Comparison of ENCODE assay signal across 31 cellular contexts in genomic region chr6:116924245-116924644, GRCh38. TPM values are rescaled to one million over a fixed set of nuclear protein-coding genes. Genes with fewer than 3 reads are reported as not detected.
DNase-seq lines count a peak whose midpoint lies in the region; ATAC-seq, FAIRE-seq and TF ChIP-seq lines count a peak whose summit lies in the region.
"Had no signal": no experiment of that assay in that cellular context is flagged by ENCODE, and none has a peak within 500 bp of the region (broad histone marks: within the 10 kb centered on the region; RNA-seq: fewer than 3 reads in every experiment).

No MANE protein-coding gene starts in this region.

- H2BK20ac ChIP-seq in H1 (ENCODE audit: low read length), result no peak overlapping the region

- peak overlapping the region; percentile 22 for H3K4me3 Mint-ChIP-seq in progenitor cell of endocrine pancreas (ENCODE audit: low read depth)
- H3K4me3 Mint-ChIP-seq: CD14-positive monocyte; CD8-positive, alpha-beta memory T cell had no signal

- no peak overlapping the region for H4K91ac ChIP-seq in H1 (replicated peaks; ENCODE audit: insufficient read length, low read length)

- no peak overlapping the region for H3K4ac ChIP-seq in H1 (replicated peaks; ENCODE audit: insufficient read length, low read depth, low read length)

- no peak overlapping the region for H2AK5ac ChIP-seq in H1 (ENCODE audit: low read depth, low read length)

- H3K4me3 ChIP-seq in mammary epithelial cell (replicated peaks in 1 of 3; ENCODE audit: insufficient read depth in 1 of 3, low read depth in 2 of 3, low read length in 3 of 3) (no peak overlapping the region), H1 (ENCODE audit: extremely low read depth in 1 of 4, insufficient read depth in 2 of 4, low read depth in 3 of 4, low read length in 4 of 4) (no peak overlapping the region), HepG2 (replicated peaks in 1 of 3; ENCODE audit: insufficient read depth in 1 of 3, low read depth in 2 of 3, low read length in 3 of 3) (no peak overlapping the region), esophagus muscularis mucosa (no peak overlapping the region), stomach (no peak overlapping the region)
- H3K4me3 ChIP-seq: HAP-1, PC-9, SJCRH30 had no signal

- H3K27ac Mint-ChIP-seq in progenitor cell of endocrine pancreas, result peak overlapping the region; percentile 57
- H3K27ac Mint-ChIP-seq: CD14-positive monocyte; CD8-positive, alpha-beta memory T cell had no signal

- no peak for TF ChIP-seq POLR2A in H1 (IDR thresholded peaks at IDR 0.05; ENCODE audit: control extremely low read depth in 1 of 2, low read depth in 2 of 2, low read length in 2 of 2)
- TF ChIP-seq POLR2A in HepG2 (IDR thresholded peaks at IDR 0.05; ENCODE audit: insufficient read depth in 1 of 2, low read depth in 2 of 2, low read length in 2 of 2), result no peak
- TF ChIP-seq POLR2A in esophagus muscularis mucosa (IDR thresholded peaks at IDR 0.05; ENCODE audit: low read depth), result no peak
- no peak for TF ChIP-seq POLR2A in stomach (IDR thresholded peaks at IDR 0.05)

- ATAC-seq in HepG2, result peak; percentile 88
- ATAC-seq: Right ventricle myocardium inferior, SK-N-SH treated with all-trans-retinoic acid at 6 μM for 48 hours had no signal

- POLR2A ChIA-PET in H1 (lab: Charles Lee; ENCODE audit: partially characterized antibody) (no interaction called here), HepG2 (lab: Yijun Ruan, JAX) (no interaction called here)

- H3K36me3 Mint-ChIP-seq in progenitor cell of endocrine pancreas (ENCODE audit: insufficient read depth), result peaks cover 25% of the 10 kb centered on the region
- H3K36me3 Mint-ChIP-seq: CD14-positive monocyte; CD8-positive, alpha-beta memory T cell had no signal

- no peak overlapping the region for H3K9ac ChIP-seq in mammary epithelial cell (ENCODE audit: insufficient read depth, low read length)
- H3K9ac ChIP-seq in H1 (replicated peaks in 1 of 4; ENCODE audit: extremely low read depth in 1 of 4, low read depth in 3 of 4, low read length in 3 of 4), result no peak overlapping the region
- H3K9ac ChIP-seq in HepG2 (ENCODE audit: insufficient read depth, low read depth, low read length), result no peak overlapping the region

- no peak overlapping the region for H3K14ac ChIP-seq in H1 (ENCODE audit: insufficient read length)

- no peak for TF ChIP-seq RAD21 in H1 (IDR thresholded peaks at IDR 0.05 in 1 of 2, conservative IDR thresholded peaks at IDR 0.05 in 1 of 2; ENCODE audit: low read depth in 2 of 2, low read length in 2 of 2)
- TF ChIP-seq RAD21 in HepG2 (CRISPR knock-in tag; IDR thresholded peaks at IDR 0.05), result no peak

- H2AFZ ChIP-seq in mammary epithelial cell (ENCODE audit: low read depth, low read length) (no peak overlapping the region), H1 (ENCODE audit: low read length) (peak overlapping the region; percentile 5; the same call in 1 of the 2 replicates), HepG2 (ENCODE audit: low read length) (no peak overlapping the region)
- H2AFZ ChIP-seq: PC-9 had no signal

- in situ Hi-C loops in T47D (cut with HindIII; ENCODE audit: low pct_unique_long_range_greater_than_20kb, low sequenced_read_pairs) (no loop called here), mammary epithelial cell (cut with MboI; ENCODE audit: low sequenced_read_pairs in 2 of 2) (no loop called here), HepG2 (cut with HindIII; ENCODE audit: extremely low pct_ligation_motif_present, low pct_unique_long_range_greater_than_20kb) (no loop called here)

- no peaks in the 10 kb centered on the region for H3K9me3 Mint-ChIP-seq in progenitor cell of endocrine pancreas (ENCODE audit: low read depth)
- H3K9me3 Mint-ChIP-seq: CD8-positive, alpha-beta memory T cell had no signal

- BruUV-seq in mammary epithelial cell (replicated peaks; lab: Mats Ljungman, UMichigan) (no TSS peak), HepG2 (replicated peaks; lab: Mats Ljungman, UMichigan) (no TSS peak)

- CTCF ChIA-PET in mammary epithelial cell (lab: Charles Lee; ENCODE audit: low non-redundant PET), result no interaction called here
- CTCF ChIA-PET in H1 (lab: Charles Lee; ENCODE audit: partially characterized antibody), result interaction anchor here (0.9 to 1.0 kb wide), 2 partner anchors 9 to 10 kb away, joined by 3 to 4 read pairs; no protein-coding TSS in a partner anchor
- CTCF ChIA-PET in HepG2 (lab: Yijun Ruan, JAX; ENCODE audit: low intra/inter-chr PET ratio, low total read pairs), result no interaction called here

- H3K56ac ChIP-seq in H1 (replicated peaks; ENCODE audit: insufficient read length, low read depth, low read length), result no peak overlapping the region

- H3K27me3 ChIP-seq in mammary epithelial cell (ENCODE audit: insufficient read depth, low read length) (peaks cover 2% of the 10 kb centered on the region), H1 (replicated peaks in 1 of 4; ENCODE audit: control insufficient read depth in 3 of 4, extremely low read depth in 1 of 4, insufficient read depth in 3 of 4, low read length in 3 of 4) (no peaks in the 10 kb centered on the region), HepG2 (ENCODE audit: control insufficient read depth in 1 of 2, insufficient read depth in 2 of 2, low read length in 2 of 2) (no peaks in the 10 kb centered on the region), esophagus muscularis mucosa (no peaks in the 10 kb centered on the region), stomach (no peaks in the 10 kb centered on the region)

- H3K4me1 Mint-ChIP-seq in progenitor cell of endocrine pancreas (ENCODE audit: low read depth), result peaks cover 32% of the 10 kb centered on the region
- H3K4me1 Mint-ChIP-seq: CD14-positive monocyte; CD8-positive, alpha-beta memory T cell had no signal

- H4K20me1 ChIP-seq in mammary epithelial cell (ENCODE audit: insufficient read depth, low read length), result no peaks in the 10 kb centered on the region
- peaks cover 0 to 2% of the 10 kb centered on the region in 2 experiments for H4K20me1 ChIP-seq in H1 (replicated peaks in 1 of 2; ENCODE audit: control insufficient read depth in 1 of 2, insufficient read depth in 2 of 2, low read length in 2 of 2)
- no peaks in the 10 kb centered on the region for H4K20me1 ChIP-seq in HepG2 (ENCODE audit: insufficient read depth, low read length)

- H3K4me2 ChIP-seq in mammary epithelial cell (ENCODE audit: insufficient read depth, low read depth, low read length), result no peak overlapping the region
- no peak overlapping the region for H3K4me2 ChIP-seq in H1 (ENCODE audit: insufficient read depth in 1 of 2, low read depth in 2 of 2, low read length in 2 of 2)
- H3K4me2 ChIP-seq in HepG2 (ENCODE audit: low read depth, low read length), result no peak overlapping the region
- H3K4me2 ChIP-seq: PC-9 had no signal

- no peak overlapping the region for H4K8ac ChIP-seq in H1 (ENCODE audit: extremely low read depth, insufficient read depth, low read length)

- H3K23ac ChIP-seq in H1 (ENCODE audit: insufficient read length), result no peak overlapping the region

- DNase-seq in T47D (ENCODE audit: low read depth in 1 of 2, low spot score in 1 of 2), result peak; percentile 2 to 54
- DNase-seq in mammary epithelial cell, result no peak
- no peak for DNase-seq in H1 (ENCODE audit: low read depth in 1 of 2, low spot score in 2 of 2)
- peak; percentile 63 for DNase-seq in HepG2 (ENCODE audit: low spot score)
- no peak for DNase-seq in progenitor cell of endocrine pancreas (ENCODE audit: low spot score, unreplicated experiment)
- no peak for DNase-seq in esophagus muscularis mucosa (ENCODE audit: extremely low spot score)
- no peak for DNase-seq in stomach
- DNase-seq in HuH-7.5 (ENCODE audit: low spot score), result no peak
- DNase-seq: 8988T; ACHN; BE2C; CD8-positive, alpha-beta memory T cell; DMS153; DND-41; Karpas-422; NCI-H1092 treated with DMSO at 0.1 percent for 48 hours; NCI-H1436; NCI-H187; NCI-H2171 treated with DMSO at 0.1 percent for 48 hours; NCI-H345; NCI-H510A treated with DMSO at 0.1 percent for 48 hours; NK-92 treated with Interleukin-12 subunit alpha and Interleukin-12 subunit beta, amount 100 ng/mL, for 24 hours; PC-9; SJCRH30 had no signal

- H3K79me1 ChIP-seq in H1 (ENCODE audit: low read depth, low read length), result no peaks in the 10 kb centered on the region

- H3K79me2 ChIP-seq in mammary epithelial cell (ENCODE audit: insufficient read depth, low read length) (no peaks in the 10 kb centered on the region), H1 (ENCODE audit: control insufficient read depth in 1 of 2, insufficient read depth in 2 of 2, low read length in 2 of 2) (no peaks in the 10 kb centered on the region), HepG2 (ENCODE audit: insufficient read depth, low read length) (no peaks in the 10 kb centered on the region)

- H3K36me3 ChIP-seq in mammary epithelial cell (ENCODE audit: insufficient read depth, low read length) (no peaks in the 10 kb centered on the region), H1 (ENCODE audit: control insufficient read depth in 2 of 4, insufficient read depth in 4 of 4, low read length in 3 of 4) (no peaks in the 10 kb centered on the region), HepG2 (replicated peaks in 1 of 2; ENCODE audit: control insufficient read depth in 1 of 2, insufficient read depth in 2 of 2, low read length in 2 of 2) (no peaks in the 10 kb centered on the region), esophagus muscularis mucosa (no peaks in the 10 kb centered on the region), stomach (no peaks in the 10 kb centered on the region)
- H3K36me3 ChIP-seq: BE2C, HAP-1, SJCRH30 had no signal

- H4K5ac ChIP-seq in H1 (ENCODE audit: insufficient read length, low read depth, low read length), result no peak overlapping the region

- dilution Hi-C loops in mammary epithelial cell (cut with HindIII; ENCODE audit: low sequenced_read_pairs), result no loop called here

- H2BK15ac ChIP-seq in H1 (ENCODE audit: low read length), result no peak overlapping the region

- no peak for TF ChIP-seq CTCF in mammary epithelial cell (conservative IDR thresholded peaks at IDR 0.05 in 1 of 2, IDR thresholded peaks at IDR 0.05 in 1 of 2; ENCODE audit: extremely low read depth in 1 of 2, insufficient read depth in 1 of 2, low read depth in 1 of 2, low read length in 2 of 2)
- no peak for TF ChIP-seq CTCF in H1 (IDR thresholded peaks at IDR 0.05; ENCODE audit: control extremely low read depth in 1 of 3, insufficient read depth in 1 of 3, low read depth in 1 of 3, low read length in 3 of 3)
- no peak for TF ChIP-seq CTCF in HepG2 (CRISPR knock-in tag; IDR thresholded peaks at IDR 0.05)
- no peak for TF ChIP-seq CTCF in progenitor cell of endocrine pancreas (IDR thresholded peaks at IDR 0.05; ENCODE audit: unreplicated experiment)
- TF ChIP-seq CTCF in esophagus muscularis mucosa (IDR thresholded peaks at IDR 0.05), result no peak
- TF ChIP-seq CTCF in stomach (IDR thresholded peaks at IDR 0.05), result no peak

- H2BK12ac ChIP-seq in H1 (ENCODE audit: low read depth, low read length), result no peak overlapping the region

- H3K27me3 Mint-ChIP-seq in progenitor cell of endocrine pancreas, result no peaks in the 10 kb centered on the region
- H3K27me3 Mint-ChIP-seq: CD8-positive, alpha-beta memory T cell had no signal

- no peaks in the 10 kb centered on the region for H3K23me2 ChIP-seq in H1 (ENCODE audit: low read depth, low read length)

- FAIRE-seq in H1 (lab: Jason Lieb, UNC) (no peak), HepG2 (lab: Jason Lieb, UNC) (peak; percentile 52)
- FAIRE-seq: GM19239 had no signal

- intact Hi-C loops in mammary epithelial cell (cut with micrococcal nuclease), result no loop called here
- intact Hi-C loops in HepG2 (cut with micrococcal nuclease; ENCODE audit: unreplicated experiment), result no loop called here
- intact Hi-C loops in esophagus muscularis mucosa (cut with DNase I), result no loop called here
- intact Hi-C loops in stomach (cut with DNase I; ENCODE audit: low total_unique reads), result no loop called here

- H3K4me1 ChIP-seq in mammary epithelial cell (ENCODE audit: insufficient read depth, low read length), result no peaks in the 10 kb centered on the region
- no peaks in the 10 kb centered on the region for H3K4me1 ChIP-seq in H1 (replicated peaks in 1 of 4; ENCODE audit: control insufficient read depth in 3 of 4, insufficient read depth in 4 of 4, low read length in 3 of 4)
- peaks cover 16% of the 10 kb centered on the region for H3K4me1 ChIP-seq in HepG2 (ENCODE audit: insufficient read depth, low read length)
- H3K4me1 ChIP-seq in esophagus muscularis mucosa, result no peaks in the 10 kb centered on the region
- peaks cover 0 to 6% (median 0%) of the 10 kb centered on the region in 4 donors for H3K4me1 ChIP-seq in stomach
- H3K4me1 ChIP-seq: BE2C, HAP-1, SJCRH30 had no signal

- H3K27ac ChIP-seq in mammary epithelial cell (ENCODE audit: insufficient read depth, low read depth, low read length) (no peak overlapping the region), H1 (ENCODE audit: low read depth, low read length) (no peak overlapping the region), HepG2 (ENCODE audit: extremely low read length, insufficient read depth, low read length) (no peak overlapping the region), esophagus muscularis mucosa (replicated peaks in 1 of 4) (no peak overlapping the region), stomach (no peak overlapping the region)
- H3K27ac ChIP-seq: PC-9, SJCRH30 had no signal

- no peaks in the 10 kb centered on the region for H3K9me3 ChIP-seq in mammary epithelial cell (replicated peaks; ENCODE audit: insufficient read depth, low read length)
- H3K9me3 ChIP-seq in H1 (ENCODE audit: insufficient read depth in 2 of 2, low read depth in 1 of 2, low read length in 1 of 2), result no peaks in the 10 kb centered on the region
- H3K9me3 ChIP-seq in HepG2 (ENCODE audit: low read length), result no peaks in the 10 kb centered on the region
- no peaks in the 10 kb centered on the region for H3K9me3 ChIP-seq in esophagus muscularis mucosa
- H3K9me3 ChIP-seq in stomach, result no peaks in the 10 kb centered on the region
- H3K9me3 ChIP-seq: BE2C, HAP-1, SJCRH30 had no signal

- no peak overlapping the region for H2BK120ac ChIP-seq in H1 (replicated peaks; ENCODE audit: low read depth, low read length)

- no peak for TF ChIP-seq EP300 in H1 (IDR thresholded peaks at IDR 0.05; ENCODE audit: borderline replicate concordance in 1 of 2, low read depth in 2 of 2, low read length in 2 of 2)
- peak in 1 of 2 experiments; percentile 54; a peak in 1 of 4 replicates for TF ChIP-seq EP300 in HepG2 (IDR thresholded peaks at IDR 0.05; ENCODE audit: low read depth in 2 of 2, low read length in 2 of 2)
- TF ChIP-seq EP300 in HepG2 (CRISPR knock-in tag; IDR thresholded peaks at IDR 0.05; ENCODE audit: borderline replicate concordance), result no peak
- TF ChIP-seq EP300 in esophagus muscularis mucosa (IDR thresholded peaks at IDR 0.05), result no peak
- no peak for TF ChIP-seq EP300 in stomach (IDR thresholded peaks at IDR 0.05)

- WGBS in mammary epithelial cell (ENCODE audit: low coverage, missing lambda C conversion rate), result 80% methylated on average over 2 of the region's 2 CpGs
- WGBS in H1 (ENCODE audit: extremely low coverage in 1 of 2, insufficient coverage in 1 of 2, insufficient read length in 1 of 2, insufficient replicate concordance in 2 of 2, low coverage in 1 of 2, low lambda C conversion rate in 2 of 2, missing lambda C conversion rate in 1 of 2), 2 experiments, result 91% methylated on average over 2 of the region's 2 CpGs; no CpG with 5 or more reads in 1 of the 2 experiments
- 2% methylated on average over 2 of the region's 2 CpGs for WGBS in HepG2 (ENCODE audit: low lambda C conversion rate)
- 44% methylated on average over 2 of the region's 2 CpGs for WGBS in esophagus muscularis mucosa
- WGBS in stomach, 5 donors, result 11 to 34% (median 31%) methylated on average over 2 of the region's 2 CpGs

- H3K18ac ChIP-seq in H1 (ENCODE audit: extremely low read depth, low read length), result no peak overlapping the region

- H2BK5ac ChIP-seq in H1 (ENCODE audit: low read depth, low read length), result no peak overlapping the region

RNA-seq across cellular contexts. Expression of gene RFX6, which starts 47.2 kb away (rescaled TPM):
- total RNA-seq in mammary epithelial cell, result not detected
- polyA plus RNA-seq in mammary epithelial cell, result not detected
- not detected for polyA minus RNA-seq in mammary epithelial cell
- total RNA-seq in H1 (2021; fragmentation: NEBNext Ultra II Directional; extraction: Animal tissue kit (Norgen Biotek cat#: 25700)), result not detected in 2 replicates
- not detected in 2 replicates for polyA plus RNA-seq in H1 (2011; rRNA removed)
- not detected for polyA plus RNA-seq in H1 (2011; cell fraction: cytosol; rRNA removed)
- polyA plus RNA-seq in H1 (2011; cell fraction: nucleus; rRNA removed), result not detected
- polyA plus RNA-seq in H1 (2012, experiment 1 of 2), result not detected in 4 replicates
- polyA plus RNA-seq in H1 (2012, experiment 2 of 2), result not detected
- 0.02 TPM for polyA plus RNA-seq in H1 (2013, experiment 1 of 2)
- 0.02 TPM for polyA plus RNA-seq in H1 (2013, experiment 2 of 2)
- 0.07 and 0.09 TPM in 2 replicates for polyA minus RNA-seq in H1 (2011; rRNA and poly(A)+ RNA removed)
- not detected for polyA minus RNA-seq in H1 (2011; cell fraction: cytosol; rRNA and poly(A)+ RNA removed)
- not detected for polyA minus RNA-seq in H1 (2011; cell fraction: nucleus; rRNA and poly(A)+ RNA removed)
- total RNA-seq in HepG2 (2016; rRNA removed; fragmentation: Illumina TruSeq; extraction: Trizol), result not detected in 2 replicates
- not detected in 2 replicates for total RNA-seq in HepG2 (2016; cell fraction: cytosol; rRNA removed; fragmentation: Illumina TruSeq; extraction: Trizol; ENCODE audit: low read depth)
- not detected in 2 replicates for total RNA-seq in HepG2 (2016; cell fraction: insoluble cytoplasmic fraction; rRNA removed; fragmentation: Illumina TruSeq; extraction: Trizol)
- total RNA-seq in HepG2 (2016; cell fraction: membrane; rRNA removed; fragmentation: Illumina TruSeq; extraction: Trizol), result not detected in 2 replicates
- not detected in 2 replicates for total RNA-seq in HepG2 (2016; cell fraction: nucleus; rRNA removed; fragmentation: Illumina TruSeq; extraction: Trizol)
- 0.04 TPM in 1 of 2 replicates, not detected in the other for polyA plus RNA-seq in HepG2 (2011; rRNA removed)
- polyA plus RNA-seq in HepG2 (2011; cell fraction: cytosol; rRNA removed), result not detected in 2 replicates
- polyA plus RNA-seq in HepG2 (2011; cell fraction: nucleus; rRNA removed), result not detected in 2 replicates
- not detected in 2 replicates for polyA plus RNA-seq in HepG2 (2012)
- polyA plus RNA-seq in HepG2 (2016; cell fraction: cytosol; fragmentation: Illumina TruSeq; extraction: Trizol; ENCODE audit: low read depth), result not detected in 2 replicates
- not detected in 2 replicates for polyA plus RNA-seq in HepG2 (2016; cell fraction: insoluble cytoplasmic fraction; fragmentation: Illumina TruSeq; extraction: Trizol; ENCODE audit: low read depth)
- not detected in 2 replicates for polyA plus RNA-seq in HepG2 (2016; cell fraction: membrane; fragmentation: Illumina TruSeq; extraction: Trizol; ENCODE audit: low read depth)
- polyA plus RNA-seq in HepG2 (2016; cell fraction: nucleus; fragmentation: Illumina TruSeq; extraction: Trizol; ENCODE audit: insufficient read depth, low read depth), result not detected in 2 replicates
- polyA minus RNA-seq in HepG2 (2011; rRNA and poly(A)+ RNA removed; ENCODE audit: low replicate concordance), result not detected in 2 replicates
- polyA minus RNA-seq in HepG2 (2011; cell fraction: cytosol; rRNA and poly(A)+ RNA removed), result not detected in 2 replicates
- polyA minus RNA-seq in HepG2 (2011; cell fraction: nucleus; rRNA and poly(A)+ RNA removed), result not detected in 2 replicates
- total RNA-seq in progenitor cell of endocrine pancreas, result 28.7 and 34.2 TPM in 2 replicates
- total RNA-seq in esophagus muscularis mucosa, result not detected
- total RNA-seq in stomach, result 1 to 10 TPM in 3 of 5 donors, not detected in 2; 1.3 to 2.9 (median 1.7) TPM
- polyA plus RNA-seq in stomach, result 1 to 10 TPM in 2 of 3 donors, under 1 TPM in 1; 0.55 to 2.3 (median 1.6) TPM
- total RNA-seq: CD8-positive, alpha-beta memory T cell; M059J; PC-9; Right ventricle myocardium inferior; RPMI7951; SJCRH30 had no signal
- polyA plus RNA-seq: CD14-positive monocyte; CD8-positive, alpha-beta memory T cell had no signal

Comparison
In these comparisons a context has a peak if more than half of its experiments do, and no peak if none do; other contexts are left out.
1. DNase-seq: peak in T47D (2 of 2) and HepG2 (single experiment); none in mammary epithelial cell (single experiment), H1 (0 of 2), progenitor cell of endocrine pancreas (single experiment), esophagus muscularis mucosa (single experiment), stomach (single experiment) and HuH-7.5 (single experiment).